Comparison of ENCODE assay signal across 8 cellular contexts in genomic region chr11:57657290-57658022, GRCh38. TPM values are rescaled to one million over a fixed set of nuclear protein-coding genes. Genes with fewer than 3 reads are reported as not detected.
DNase-seq lines count a peak whose midpoint lies in the region; ATAC-seq lines count a peak whose summit lies in the region.

TSS of gene CLP1 (plus strand) at chr11:57657762. CDS start at chr11:57659477, 1,715 bp downstream.

- H3K4me3 Mint-ChIP-seq in CD8-positive, alpha-beta memory T cell: peak within 1 kb of the TSS; percentile 92 to 98 (median 96)

- peak within 1 kb of the TSS; percentile 91 to 99 (median 98) for H3K27ac Mint-ChIP-seq in CD8-positive, alpha-beta memory T cell

- peak within 1 kb of the TSS; percentile 95 for H3K4me3 ChIP-seq in CD8-positive, alpha-beta memory T cell (ENCODE audit: low read length)
- H3K4me3 ChIP-seq in effector memory CD4-positive, alpha-beta T cell (ENCODE audit: insufficient read depth, low read depth, low read length, poor library complexity, severe bottlenecking): peak within 1 kb of the TSS; percentile 64

- H3K27me3 Mint-ChIP-seq in CD8-positive, alpha-beta memory T cell: no peaks in the 10 kb centered on the region

- H3K4me1 ChIP-seq in CD8-positive, alpha-beta memory T cell (ENCODE audit: insufficient read depth, low read length): peaks cover 13% of the 10 kb centered on the region
- peaks cover 9% of the 10 kb centered on the region for H3K4me1 ChIP-seq in effector memory CD4-positive, alpha-beta T cell (ENCODE audit: control insufficient read depth, insufficient read depth, low read length, poor library complexity, severe bottlenecking)

- POLR2A ChIA-PET in CD8-positive, alpha-beta memory T cell (lab: Charles Lee): interaction anchor here (0.5 to 1.1 kb wide), 3 partner anchors 10 to 192 kb away, joined by 3 to 8 read pairs (median 4); partner anchors contain the start of genes SELENOH and ZDHHC5

- H3K9me3 Mint-ChIP-seq in CD8-positive, alpha-beta memory T cell: no peaks in the 10 kb centered on the region

- peak; percentile 99 for ATAC-seq in GM19468 (IDR thresholded peaks at IDR 0.05; ENCODE audit: extremely low read depth, unreplicated experiment)

- H3K36me3 ChIP-seq in CD8-positive, alpha-beta memory T cell (ENCODE audit: insufficient read depth, low read length): peaks cover 30% of the 10 kb centered on the region
- peaks cover 32% of the 10 kb centered on the region for H3K36me3 ChIP-seq in effector memory CD4-positive, alpha-beta T cell (ENCODE audit: control insufficient read depth, insufficient read depth, low read length)

- H3K27me3 ChIP-seq in CD8-positive, alpha-beta memory T cell (ENCODE audit: insufficient read depth, low read length, poor library complexity, severe bottlenecking): no peaks in the 10 kb centered on the region
- H3K27me3 ChIP-seq in effector memory CD4-positive, alpha-beta T cell (replicated peaks; ENCODE audit: control insufficient read depth, insufficient read depth, low read length, poor library complexity, severe bottlenecking): no peaks in the 10 kb centered on the region

- peaks cover 6 to 37% (median 9%) of the 10 kb centered on the region in 3 donors for H3K36me3 Mint-ChIP-seq in CD8-positive, alpha-beta memory T cell

- peak; percentile 98 to 99 (median 99) for DNase-seq in CD8-positive, alpha-beta memory T cell
- peak; percentile 97 for DNase-seq in HS-5 (ENCODE audit: low read depth)
- peak; percentile 98 for DNase-seq in NK-92 treated with Interleukin-12 subunit alpha and Interleukin-12 subunit beta, amount 100 ng/mL, for 24 hours (lab: John Stamatoyannopoulos, UW)
- peak; percentile 99 for DNase-seq in activated CD8-positive, alpha-beta memory T cell treated with anti-CD3 and anti-CD28 coated beads for 24 hours
- peak; percentile 96 to 99 (median 98) for DNase-seq in effector memory CD4-positive, alpha-beta T cell
- peak; percentile 100 for DNase-seq in medulla oblongata (ENCODE audit: extremely low spot score)
- peak; percentile 99 for DNase-seq in stimulated activated CD8-positive, alpha-beta memory T cell treated with anti-CD3 and anti-CD28 coated beads, Interleukin-12 subunit alpha, Interleukin-12 subunit beta, amount 100 ng/mL, for 1 hour (ENCODE audit: low read depth)

- CTCF ChIA-PET in CD8-positive, alpha-beta memory T cell (lab: Charles Lee): interaction anchor here (1.1 to 3.5 kb wide), 3 partner anchors 9 to 89 kb away, joined by 3 to 15 read pairs (median 10); partner anchors contain the start of gene UBE2L6

- peaks cover 27 to 52% (median 43%) of the 10 kb centered on the region in 3 donors for H3K4me1 Mint-ChIP-seq in CD8-positive, alpha-beta memory T cell

- H3K9me3 ChIP-seq in CD8-positive, alpha-beta memory T cell (ENCODE audit: low read length): no peaks in the 10 kb centered on the region
- no peaks in the 10 kb centered on the region for H3K9me3 ChIP-seq in effector memory CD4-positive, alpha-beta T cell (ENCODE audit: control insufficient read depth, low read length)

- peak within 1 kb of the TSS; percentile 92 for H3K27ac ChIP-seq in CD8-positive, alpha-beta memory T cell (ENCODE audit: low read depth, low read length)
- H3K27ac ChIP-seq in effector memory CD4-positive, alpha-beta T cell (ENCODE audit: insufficient read depth, low read length, poor library complexity, severe bottlenecking): peak within 1 kb of the TSS; percentile 87

RNA-seq across cellular contexts. Expression of gene CLP1, which starts in this region (rescaled TPM):
- 10 to 100 TPM; 22.4 to 23.4 TPM for total RNA-seq in CD8-positive, alpha-beta memory T cell
- polyA plus RNA-seq in CD8-positive, alpha-beta memory T cell: 8.2 TPM

Comparison
In these comparisons a context has a peak if more than half of its experiments do, and no peak if none do; other contexts are left out.
1. Peak in every context shown above with its lines: DNase-seq, ATAC-seq, H3K4me3 ChIP-seq and H3K27ac ChIP-seq.